In genomic region chr19:45136507-45137178, GRCh38 we compare ENCODE assay signal across 11 cellular contexts. TPM values are rescaled to one million over a fixed set of nuclear protein-coding genes. Genes with fewer than 3 reads are reported as not detected.
A peak's percentile ranks its signal among the peaks of the same experiment; 100 is the strongest.
DNase-seq lines count a peak whose midpoint lies in the region; TF ChIP-seq lines count a peak whose summit lies in the region.
"Had no signal": no experiment of that assay in that cellular context is flagged by ENCODE, and none has a peak within 500 bp of the region (broad histone marks: within the 10 kb centered on the region; RNA-seq: fewer than 3 reads in every experiment).

No MANE protein-coding gene starts in this region.

- H3K79me2 ChIP-seq in SU-DHL-6 (ENCODE audit: insufficient read depth, low read length): peaks cover 4% of the 10 kb centered on the region; the same call in 1 of the 2 replicates

- no peaks in the 10 kb centered on the region for H3K27me3 Mint-ChIP-seq in mesothelial cell of epicardium (ENCODE audit: low read depth)
- H3K27me3 Mint-ChIP-seq: activated naive CD8-positive, alpha-beta T cell treated with anti-CD3 and anti-CD28 coated beads, Interleukin-2, amount 10 ng/mL, durations not matched to agents 7 days and 5 days had no signal

- no peaks in the 10 kb centered on the region for H3F3A ChIP-seq in SU-DHL-6 (ENCODE audit: insufficient read depth)

- no peak overlapping the region for H3K4me3 Mint-ChIP-seq in mesothelial cell of epicardium
- H3K4me3 Mint-ChIP-seq: activated naive CD8-positive, alpha-beta T cell treated with anti-CD3 and anti-CD28 coated beads, Interleukin-2, amount 10 ng/mL, durations not matched to agents 7 days and 5 days had no signal

- H3K27ac Mint-ChIP-seq in mesothelial cell of epicardium: peak overlapping the region; percentile 67
- H3K27ac Mint-ChIP-seq: activated naive CD8-positive, alpha-beta T cell treated with anti-CD3 and anti-CD28 coated beads, Interleukin-2, amount 10 ng/mL, durations not matched to agents 7 days and 5 days had no signal

- H3K9me2 ChIP-seq in SU-DHL-6 (replicated peaks; ENCODE audit: insufficient read depth, low read length): no peaks in the 10 kb centered on the region

- H3K36me3 ChIP-seq in GM06990 (ENCODE audit: control insufficient read depth, insufficient read depth, low read length) (peaks cover 2% of the 10 kb centered on the region), SU-DHL-6 (ENCODE audit: low read length) (no peaks in the 10 kb centered on the region)

- H3K27ac ChIP-seq in SU-DHL-6 (ENCODE audit: low read depth, low read length): peak overlapping the region; percentile 57

- no peaks in the 10 kb centered on the region for H4K20me1 ChIP-seq in SU-DHL-6 (ENCODE audit: low read depth, low read length)

- H3K4me1 Mint-ChIP-seq in mesothelial cell of epicardium: peaks cover 8% of the 10 kb centered on the region

- H3K9me3 Mint-ChIP-seq in mesothelial cell of epicardium: no peaks in the 10 kb centered on the region
- H3K9me3 Mint-ChIP-seq: activated naive CD8-positive, alpha-beta T cell treated with anti-CD3 and anti-CD28 coated beads, Interleukin-2, amount 10 ng/mL, durations not matched to agents 7 days and 5 days had no signal

- H3K9ac ChIP-seq in SU-DHL-6 (ENCODE audit: low read length): peak overlapping the region; percentile 20; the same call in 1 of the 2 replicates

- H3K9me3 ChIP-seq in SU-DHL-6 (ENCODE audit: insufficient read depth, low read length): no peaks in the 10 kb centered on the region

- H3K4me2 ChIP-seq in SU-DHL-6 (ENCODE audit: low read depth, low read length, poor library complexity, severe bottlenecking): peak overlapping the region; percentile 42

- TF ChIP-seq CTCF in GM06990 (IDR thresholded peaks at IDR 0.05; ENCODE audit: insufficient read depth, low read length, poor library complexity, severe bottlenecking) (no peak), GM20000 (IDR thresholded peaks at IDR 0.05; ENCODE audit: extremely low read depth, missing control alignments) (no peak), SU-DHL-6 (IDR thresholded peaks at IDR 0.05; ENCODE audit: insufficient read depth, low read length, poor library complexity, severe bottlenecking) (no peak), mesothelial cell of epicardium (IDR thresholded peaks at IDR 0.05; ENCODE audit: unreplicated experiment) (no peak)

- no peaks in the 10 kb centered on the region for H3K36me3 Mint-ChIP-seq in mesothelial cell of epicardium
- H3K36me3 Mint-ChIP-seq: activated naive CD8-positive, alpha-beta T cell treated with anti-CD3 and anti-CD28 coated beads, Interleukin-2, amount 10 ng/mL, durations not matched to agents 7 days and 5 days had no signal

- H3K4me3 ChIP-seq in GM06990 (replicated peaks; ENCODE audit: low read depth, low read length) (peak overlapping the region; percentile 52), SU-DHL-6 (ENCODE audit: insufficient read depth, low read length, poor library complexity, severe bottlenecking) (no peak overlapping the region)

- no peaks in the 10 kb centered on the region for H3K27me3 ChIP-seq in GM06990 (replicated peaks; ENCODE audit: control insufficient read depth, insufficient read depth, low read length)
- H3K27me3 ChIP-seq in SU-DHL-6 (ENCODE audit: low read length): no peaks in the 10 kb centered on the region

- DNase-seq in GM06990 (ENCODE audit: extremely low read depth, insufficient read length) (peak; percentile 52), GM20000 (ENCODE audit: low spot score) (peak; percentile 77), mesothelial cell of epicardium (ENCODE audit: low spot score in 2 of 2, unreplicated experiment in 2 of 2) (no peak), occipital lobe (lab: John Stamatoyannopoulos, UW) (no peak), COLO829 (ENCODE audit: low spot score) (no peak), NCI-H1436 treated with DMSO at 0.1 percent for 48 hours (lab: John Stamatoyannopoulos, UW) (no peak), LoVo (ENCODE audit: low spot score) (no peak)
- DNase-seq: activated CD4-positive, CD25-positive, alpha-beta regulatory T cell treated with anti-CD3 and anti-CD28 coated beads, Interleukin-2, amount 50 U/mL, for 72 hours; activated naive CD8-positive, alpha-beta T cell treated with anti-CD3 and anti-CD28 coated beads, Interleukin-2, amount 10 ng/mL, durations not matched to agents 7 days and 5 days had no signal

- H2AFZ ChIP-seq in SU-DHL-6 (ENCODE audit: low read depth, low read length, severe bottlenecking): no peak overlapping the region

RNA-seq across cellular contexts. Expression of gene NKPD1, which starts 24.1 kb away (rescaled TPM):
- 0.54 to 1.1 TPM (median 0.71 TPM) in 3 replicates for total RNA-seq in mesothelial cell of epicardium
- total RNA-seq in occipital lobe: 0.47 TPM
- total RNA-seq: sciatic nerve had no signal

RNA-seq across cellular contexts. Expression of gene TRAPPC6A, which starts 41.4 kb away (rescaled TPM):
- total RNA-seq in mesothelial cell of epicardium (42.8 to 48.0 TPM (median 46.7 TPM) in 3 replicates), occipital lobe (2.2 TPM)

RNA-seq across cellular contexts. Expression of gene BLOC1S3, which starts 41.9 kb away (rescaled TPM):
- total RNA-seq in mesothelial cell of epicardium (8.0 to 10.3 TPM (median 8.9 TPM) in 3 replicates), occipital lobe (3.1 TPM)

RNA-seq across cellular contexts. Expression of gene PPP1R37, which starts 43.7 kb away (rescaled TPM):
- 36.2 to 40.7 TPM (median 38.9 TPM) in 3 replicates for total RNA-seq in mesothelial cell of epicardium
- total RNA-seq in occipital lobe: 20.6 TPM

RNA-seq across cellular contexts. Expression of gene GEMIN7, which starts 57.6 kb away (rescaled TPM):
- 24.2 to 27.5 TPM (median 24.4 TPM) in 3 replicates for total RNA-seq in mesothelial cell of epicardium
- total RNA-seq in occipital lobe: 13.3 TPM

Comparison
In these comparisons a context has a peak if more than half of its experiments do, and no peak if none do; other contexts are left out.
1. DNase-seq: peak in GM06990 (single experiment) and GM20000 (single experiment); none in mesothelial cell of epicardium (0 of 2), occipital lobe (single experiment), COLO829 (single experiment), NCI-H1436 treated with DMSO at 0.1 percent for 48 hours (single experiment) and LoVo (single experiment).
2. RNA of gene TRAPPC6A, which starts 41.4 kb away (total RNA-seq): 42.8 to 48.0 TPM in mesothelial cell of epicardium; 2.2 TPM in occipital lobe (single experiment); every median in the first group is over 10 times any median in the second.